In the genomic region with DNA sequence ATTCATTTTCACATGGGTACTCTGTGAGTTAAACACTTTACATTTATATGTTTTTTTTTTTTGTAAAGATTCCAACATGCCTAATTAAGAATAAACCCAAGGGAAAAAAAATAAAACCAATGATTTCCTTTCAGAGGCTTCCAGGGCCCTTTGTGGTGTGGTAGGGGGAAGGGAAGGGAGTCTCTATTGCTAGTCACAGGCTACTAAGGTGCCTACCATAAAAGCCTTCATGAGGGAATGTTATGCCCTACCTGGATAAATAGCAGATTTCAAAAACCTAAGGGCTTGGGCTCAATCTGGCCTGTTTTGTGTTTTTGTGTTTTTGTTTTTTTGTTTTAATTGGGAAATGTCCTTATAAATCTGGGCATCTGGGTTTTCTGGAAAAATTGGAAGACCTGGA, we compare ENCODE assay signal across 21 cellular contexts. TPM values are rescaled to one million over a fixed set of nuclear protein-coding genes. Genes with fewer than 3 reads are reported as not detected.
A peak's percentile ranks its signal among the peaks of the same experiment; 100 is the strongest.
DNase-seq lines count a peak whose midpoint lies in the region; ATAC-seq and TF ChIP-seq lines count a peak whose summit lies in the region.
"Had no signal": no experiment of that assay in that cellular context is flagged by ENCODE, and none has a peak within 500 bp of the region (broad histone marks: within the 10 kb centered on the region; RNA-seq: fewer than 3 reads in every experiment).

No MANE protein-coding gene starts in this region.

- no peaks in the 10 kb centered on the region for H3K9me3 ChIP-seq in Loucy (ENCODE audit: insufficient read depth, low read depth, low read length)
- H3K9me3 ChIP-seq: thyroid gland had no signal

- H3K4me3 ChIP-seq in Loucy (ENCODE audit: low read length, poor library complexity, severe bottlenecking) (peak overlapping the region; percentile 31), epithelial cell of proximal tubule (ENCODE audit: low read depth, low read length) (peak overlapping the region; percentile 23), lower leg skin (ENCODE audit: low read depth, poor library complexity, severe bottlenecking) (no peak overlapping the region)
- H3K4me3 ChIP-seq: thyroid gland had no signal

- peak overlapping the region; percentile 58 for H3K4me2 ChIP-seq in Loucy (ENCODE audit: low read depth, low read length, poor library complexity, severe bottlenecking)

- H3K9ac ChIP-seq in Loucy (ENCODE audit: low read depth, low read length, poor library complexity, severe bottlenecking): peak overlapping the region; percentile 31

- H3K27ac Mint-ChIP-seq in Calu3 (ENCODE audit: unreplicated experiment) (peak overlapping the region; percentile 7), nephron (peak overlapping the region; percentile 52 to 83 (median 71))
- H3K27ac Mint-ChIP-seq in activated CD4-positive, alpha-beta T cell treated with anti-CD3 and anti-CD28 coated beads, Interleukin-2, amount 10 ng/mL, durations not matched to agents 24 days and 14 days: no peak overlapping the region
- H3K27ac Mint-ChIP-seq in activated naive CD4-positive, alpha-beta T cell treated with anti-CD3 and anti-CD28 coated beads, Interleukin-2, amount 10 ng/mL, durations not matched to agents 7 days and 5 days: no peak overlapping the region
- H3K27ac Mint-ChIP-seq: activated B cell treated with CpG ODN at 0.5 μM for 24 hours; activated CD4-positive, alpha-beta memory T cell treated with anti-CD3 and anti-CD28 coated beads for 36 hours; activated naive CD8-positive, alpha-beta T cell treated with anti-CD3 and anti-CD28 coated beads, Interleukin-2, amount 50 U/mL, for 24 hours; CD4-positive, alpha-beta T cell; endodermal cell had no signal

- no peaks in the 10 kb centered on the region for H3K27me3 Mint-ChIP-seq in Calu3 (ENCODE audit: unreplicated experiment)
- no peaks in the 10 kb centered on the region for H3K27me3 Mint-ChIP-seq in nephron (ENCODE audit: low read depth)
- peaks cover 37% of the 10 kb centered on the region for H3K27me3 Mint-ChIP-seq in activated CD4-positive, alpha-beta T cell treated with anti-CD3 and anti-CD28 coated beads, Interleukin-2, amount 10 ng/mL, durations not matched to agents 24 days and 14 days
- peaks cover 22% of the 10 kb centered on the region for H3K27me3 Mint-ChIP-seq in activated naive CD4-positive, alpha-beta T cell treated with anti-CD3 and anti-CD28 coated beads, Interleukin-2, amount 10 ng/mL, durations not matched to agents 7 days and 5 days

- no peaks in the 10 kb centered on the region for H3K27me3 ChIP-seq in Loucy (ENCODE audit: insufficient read depth, low read length, poor library complexity, severe bottlenecking)
- H3K27me3 ChIP-seq: thyroid gland had no signal

- CTCF ChIA-PET in Calu3 (lab: Charles Lee): interaction anchor here (0.8 kb wide), 1 partner anchor 35 kb away, joined by 3 read pairs; no protein-coding TSS in a partner anchor
- CTCF ChIA-PET in activated naive CD4-positive, alpha-beta T cell treated with anti-CD3 and anti-CD28 coated beads, Interleukin-2, amount 10 ng/mL, durations not matched to agents 7 days and 5 days (lab: Charles Lee): no interaction called here

- H3K9me3 Mint-ChIP-seq in Calu3 (ENCODE audit: low read depth, unreplicated experiment): no peaks in the 10 kb centered on the region
- H3K9me3 Mint-ChIP-seq in nephron: no peaks in the 10 kb centered on the region
- H3K9me3 Mint-ChIP-seq in activated CD4-positive, alpha-beta T cell treated with anti-CD3 and anti-CD28 coated beads, Interleukin-2, amount 10 ng/mL, durations not matched to agents 24 days and 14 days: peaks cover 17% of the 10 kb centered on the region
- H3K9me3 Mint-ChIP-seq in activated naive CD4-positive, alpha-beta T cell treated with anti-CD3 and anti-CD28 coated beads, Interleukin-2, amount 10 ng/mL, durations not matched to agents 7 days and 5 days: no peaks in the 10 kb centered on the region
- H3K9me3 Mint-ChIP-seq: activated CD4-positive, alpha-beta memory T cell treated with anti-CD3 and anti-CD28 coated beads for 36 hours had no signal

- no peaks in the 10 kb centered on the region for H3K36me3 ChIP-seq in Loucy (ENCODE audit: insufficient read depth, low read length)
- H3K36me3 ChIP-seq: thyroid gland had no signal

- no peak for ATAC-seq in HG02678 (IDR thresholded peaks at IDR 0.05; ENCODE audit: unreplicated experiment)
- ATAC-seq: activated naive CD8-positive, alpha-beta T cell treated with anti-CD3 and anti-CD28 coated beads, Interleukin-2, amount 50 U/mL, for 24 hours had no signal

- no peak for TF ChIP-seq POLR2A in lower leg skin (IDR thresholded peaks at IDR 0.05)

- TF ChIP-seq CTCF in Calu3 (IDR thresholded peaks at IDR 0.05; ENCODE audit: unreplicated experiment): no peak
- TF ChIP-seq CTCF in Loucy (conservative IDR thresholded peaks at IDR 0.05; ENCODE audit: low read length): no peak
- no peak for TF ChIP-seq CTCF in epithelial cell of proximal tubule (conservative IDR thresholded peaks at IDR 0.05; ENCODE audit: low read depth, low read length)
- TF ChIP-seq CTCF in nephron (IDR thresholded peaks at IDR 0.05; ENCODE audit: unreplicated experiment in 3 of 3): no peak
- TF ChIP-seq CTCF in lower leg skin (IDR thresholded peaks at IDR 0.05): no peak

- no peaks in the 10 kb centered on the region for H3K9me2 ChIP-seq in Loucy (replicated peaks; ENCODE audit: low read depth, low read length)

- DNase-seq in Calu3 (no peak), epithelial cell of proximal tubule (ENCODE audit: low read depth) (no peak), lower leg skin (ENCODE audit: low spot score in 2 of 2) (no peak)
- DNase-seq in activated CD4-positive, alpha-beta T cell treated with anti-CD3 and anti-CD28 coated beads, Interleukin-2, amount 10 ng/mL, durations not matched to agents 24 days and 14 days: no peak
- no peak for DNase-seq in activated naive CD4-positive, alpha-beta T cell treated with anti-CD3 and anti-CD28 coated beads, Interleukin-2, amount 10 ng/mL, durations not matched to agents 7 days and 5 days
- DNase-seq: activated B cell treated with CpG ODN at 0.5 μM for 24 hours; activated CD4-positive, alpha-beta memory T cell treated with anti-CD3 and anti-CD28 coated beads for 36 hours; activated effector memory CD4-positive, alpha-beta T cell treated with Interleukin-2 at 50 U/mL for 16 hours; activated naive CD8-positive, alpha-beta T cell treated with anti-CD3 and anti-CD28 coated beads, Interleukin-2, amount 50 U/mL, for 24 hours; CD4-positive, alpha-beta T cell; endodermal cell; NCI-H1105; NCI-H2081 treated with DMSO at 0.1 percent for 48 hours; NCI-H446; stimulated activated CD4-positive, alpha-beta T cell treated with anti-CD3 and anti-CD28 coated beads, Interleukin-2, amount 100 ng/mL, for 48 hours; stimulated activated naive CD4-positive, alpha-beta T cell; thyroid gland had no signal

- intact Hi-C loops in Calu3 (cut with micrococcal nuclease; ENCODE audit: unreplicated experiment): loop anchor here (1.0 kb wide), 1 partner anchor 8 kb away; no protein-coding TSS in a partner anchor
- intact Hi-C loops in lower leg skin (cut with DNase I; ENCODE audit: low total_unique reads): no loop called here
- intact Hi-C loops in activated CD4-positive, alpha-beta T cell treated with anti-CD3 and anti-CD28 coated beads, Interleukin-2, amount 10 ng/mL, durations not matched to agents 24 days and 14 days (cut with micrococcal nuclease): no loop called here

- H3K79me2 ChIP-seq in Loucy (ENCODE audit: insufficient read depth, low read length): no peaks in the 10 kb centered on the region

- H3F3A ChIP-seq in Loucy (ENCODE audit: low read depth): no peaks in the 10 kb centered on the region

- no peaks in the 10 kb centered on the region for H4K20me1 ChIP-seq in Loucy (ENCODE audit: insufficient read depth, low read length, poor library complexity, severe bottlenecking)

- H3K4me1 Mint-ChIP-seq in Calu3 (ENCODE audit: low read depth, unreplicated experiment) (peaks cover 20% of the 10 kb centered on the region), nephron (peaks cover 17% of the 10 kb centered on the region)
- H3K4me1 Mint-ChIP-seq in activated CD4-positive, alpha-beta T cell treated with anti-CD3 and anti-CD28 coated beads, Interleukin-2, amount 10 ng/mL, durations not matched to agents 24 days and 14 days: peaks cover 7% of the 10 kb centered on the region
- peaks cover 2% of the 10 kb centered on the region for H3K4me1 Mint-ChIP-seq in activated naive CD4-positive, alpha-beta T cell treated with anti-CD3 and anti-CD28 coated beads, Interleukin-2, amount 10 ng/mL, durations not matched to agents 7 days and 5 days
- H3K4me1 Mint-ChIP-seq: activated naive CD8-positive, alpha-beta T cell treated with anti-CD3 and anti-CD28 coated beads, Interleukin-2, amount 50 U/mL, for 24 hours had no signal

- H3K4me1 ChIP-seq in Loucy (ENCODE audit: insufficient read depth, low read length, poor library complexity, severe bottlenecking): peaks cover 35% of the 10 kb centered on the region
- H3K4me1 ChIP-seq: thyroid gland had no signal

- no TSS peak for BruUV-seq in Calu3 (replicated peaks; lab: Mats Ljungman, UMichigan)

- H3K36me3 Mint-ChIP-seq in Calu3 (ENCODE audit: insufficient read depth, unreplicated experiment): no peaks in the 10 kb centered on the region
- H3K36me3 Mint-ChIP-seq in nephron (ENCODE audit: low read depth): no peaks in the 10 kb centered on the region
- no peaks in the 10 kb centered on the region for H3K36me3 Mint-ChIP-seq in activated CD4-positive, alpha-beta T cell treated with anti-CD3 and anti-CD28 coated beads, Interleukin-2, amount 10 ng/mL, durations not matched to agents 24 days and 14 days (ENCODE audit: low read depth)
- H3K36me3 Mint-ChIP-seq in activated naive CD4-positive, alpha-beta T cell treated with anti-CD3 and anti-CD28 coated beads, Interleukin-2, amount 10 ng/mL, durations not matched to agents 7 days and 5 days: no peaks in the 10 kb centered on the region

- H2AFZ ChIP-seq in Loucy (ENCODE audit: low read length): no peak overlapping the region

- peak overlapping the region; percentile 63 for H3K4me3 Mint-ChIP-seq in Calu3 (ENCODE audit: low read depth, unreplicated experiment)
- H3K4me3 Mint-ChIP-seq in nephron: no peak overlapping the region
- H3K4me3 Mint-ChIP-seq in activated CD4-positive, alpha-beta T cell treated with anti-CD3 and anti-CD28 coated beads, Interleukin-2, amount 10 ng/mL, durations not matched to agents 24 days and 14 days: no peak overlapping the region
- H3K4me3 Mint-ChIP-seq in activated naive CD4-positive, alpha-beta T cell treated with anti-CD3 and anti-CD28 coated beads, Interleukin-2, amount 10 ng/mL, durations not matched to agents 7 days and 5 days: no peak overlapping the region
- H3K4me3 Mint-ChIP-seq: activated B cell treated with CpG ODN at 0.5 μM for 24 hours; activated CD4-positive, alpha-beta memory T cell treated with anti-CD3 and anti-CD28 coated beads for 36 hours; activated naive CD8-positive, alpha-beta T cell treated with anti-CD3 and anti-CD28 coated beads, Interleukin-2, amount 50 U/mL, for 24 hours; CD4-positive, alpha-beta T cell; endodermal cell; neural crest cell had no signal

RNA-seq across cellular contexts. Expression of a gene that starts 38.9 kb away (rescaled TPM):
- total RNA-seq in Calu3 (2022) (287 and 312 TPM in 2 replicates), epithelial cell of proximal tubule (171 and 309 TPM in 2 replicates), lower leg skin (10 to 100 TPM; 27.5 to 72.9 (median 44.4) TPM)
- total RNA-seq in activated CD4-positive, alpha-beta T cell treated with anti-CD3 and anti-CD28 coated beads, Interleukin-2, amount 10 ng/mL, durations not matched to agents 24 days and 14 days: 151 and 153 TPM in 2 replicates

Comparison
In these comparisons a context has a peak if more than half of its experiments do, and no peak if none do; other contexts are left out.
1. H3K27ac Mint-ChIP-seq: peak in Calu3 (single experiment) and nephron (3 of 3); none in activated CD4-positive, alpha-beta T cell treated with anti-CD3 and anti-CD28 coated beads, Interleukin-2, amount 10 ng/mL, durations not matched to agents 24 days and 14 days (single experiment) and activated naive CD4-positive, alpha-beta T cell treated with anti-CD3 and anti-CD28 coated beads, Interleukin-2, amount 10 ng/mL, durations not matched to agents 7 days and 5 days (single experiment).